In the genomic region with DNA sequence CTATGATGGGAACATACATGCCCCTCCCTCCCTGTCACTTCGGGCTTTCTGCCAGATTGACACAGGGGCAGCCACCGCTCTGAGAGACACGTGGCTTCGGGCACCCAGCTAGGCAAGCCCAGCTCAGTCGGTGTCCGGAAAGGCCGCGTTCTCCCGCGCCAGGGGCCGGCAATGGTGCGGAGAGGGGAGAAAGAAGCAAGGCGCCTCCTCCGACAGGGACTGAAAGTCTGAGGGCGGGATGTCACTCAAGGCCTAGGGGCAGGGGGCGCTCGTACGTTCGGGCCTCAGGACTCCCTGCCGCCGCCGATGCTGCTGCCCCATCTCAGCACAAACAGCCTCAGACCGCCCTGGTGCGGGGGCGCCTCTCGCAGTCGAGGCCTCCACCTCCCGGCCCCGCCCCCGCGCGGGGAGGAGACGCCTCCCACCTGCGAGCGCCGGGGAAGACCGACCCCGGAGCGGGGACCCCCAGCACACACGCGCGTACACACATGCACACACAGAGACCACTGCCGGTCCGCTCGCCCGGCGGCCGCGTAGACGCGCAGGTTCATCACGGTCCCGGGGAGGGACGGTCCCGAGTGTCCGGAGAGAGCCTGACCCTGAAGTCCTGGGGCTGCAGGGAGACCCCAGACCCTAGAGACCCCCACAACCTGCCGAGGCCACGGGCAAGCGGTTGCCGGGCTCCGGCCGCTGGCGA, we compare ENCODE assay signal across 10 cellular contexts. TPM values are rescaled to one million over a fixed set of nuclear protein-coding genes. Genes with fewer than 3 reads are reported as not detected.
DNase-seq lines count a peak whose midpoint lies in the region; ATAC-seq and TF ChIP-seq lines count a peak whose summit lies in the region.
"Had no signal": no experiment of that assay in that cellular context is flagged by ENCODE, and none has a peak within 500 bp of the region (broad histone marks: within the 10 kb centered on the region; RNA-seq: fewer than 3 reads in every experiment).

No MANE protein-coding gene starts in this region.

- ATAC-seq in DND-41 (ENCODE audit: insufficient read depth, low read depth) (no peak), HG03097 (IDR thresholded peaks at IDR 0.05; ENCODE audit: low FRiP score, unreplicated experiment) (no peak)

- no peak overlapping the region for H3K4me3 ChIP-seq in DND-41 (ENCODE audit: low read depth in 1 of 2, low read length in 2 of 2)
- H3K4me3 ChIP-seq in fibroblast of lung (replicated peaks in 1 of 4; ENCODE audit: control extremely low read depth in 1 of 4, insufficient read depth in 1 of 4, low read depth in 3 of 4, low read length in 4 of 4): peak overlapping the region in 1 of 4 experiments; percentile 20
- peak overlapping the region in 4 of 7 experiments; percentile 21 to 39 (median 26) for H3K4me3 ChIP-seq in skin epidermis
- H3K4me3 ChIP-seq: lung had no signal

- H3K9me3 ChIP-seq in DND-41 (ENCODE audit: insufficient read depth, low read length, severe bottlenecking): no peaks in the 10 kb centered on the region
- no peaks in the 10 kb centered on the region for H3K9me3 ChIP-seq in fibroblast of lung (ENCODE audit: control insufficient read depth, insufficient read depth, low read depth, low read length)

- H3K4me2 ChIP-seq in DND-41 (ENCODE audit: insufficient read depth, low read length) (no peak overlapping the region), fibroblast of lung (ENCODE audit: extremely low read depth, insufficient read depth, low read length) (peak overlapping the region; percentile 44)
- H3K4me2 ChIP-seq: KMS-11 had no signal

- H4K20me1 ChIP-seq in DND-41 (ENCODE audit: insufficient read depth, low read length) (peaks cover 30% of the 10 kb centered on the region; the same call in 1 of the 2 replicates), fibroblast of lung (ENCODE audit: control insufficient read depth, extremely low read depth, insufficient read depth, low read length) (no peaks in the 10 kb centered on the region)

- peaks cover 15% of the 10 kb centered on the region for H3K27me3 ChIP-seq in DND-41 (ENCODE audit: insufficient read depth, low read length, poor library complexity)
- H3K27me3 ChIP-seq in fibroblast of lung (ENCODE audit: control insufficient read depth, insufficient read depth, low read length): peaks cover 49% of the 10 kb centered on the region

- H3K27ac ChIP-seq in DND-41 (ENCODE audit: low read length) (no peak overlapping the region), fibroblast of lung (ENCODE audit: insufficient read depth, low read length) (no peak overlapping the region), skin epidermis (no peak overlapping the region)
- H3K27ac ChIP-seq: KMS-11 had no signal

- no peak for DNase-seq in DND-41
- peak; percentile 47 for DNase-seq in NCI-H128 (lab: John Stamatoyannopoulos, UW; ENCODE audit: unreplicated experiment)
- peak; percentile 15 to 33 for DNase-seq in activated CD8-positive, alpha-beta memory T cell treated with anti-CD3 and anti-CD28 coated beads for 4 hours (ENCODE audit: low read depth in 2 of 2)
- peak in 1 of 2 donors; percentile 13 for DNase-seq in fibroblast of lung (ENCODE audit: low read depth in 2 of 2)
- no peak for DNase-seq in inferior parietal cortex (ENCODE audit: extremely low spot score)
- no peak for DNase-seq in NCI-H2107 treated with DMSO at 0.1 percent for 48 hours (lab: John Stamatoyannopoulos, UW; ENCODE audit: unreplicated experiment)

- H3K4me1 ChIP-seq in DND-41 (ENCODE audit: insufficient read depth, low read length) (no peaks in the 10 kb centered on the region), fibroblast of lung (ENCODE audit: control insufficient read depth, extremely low read depth, insufficient read depth, low read length) (no peaks in the 10 kb centered on the region)

- H3K79me2 ChIP-seq in DND-41 (ENCODE audit: insufficient read depth, low read length) (no peaks in the 10 kb centered on the region), fibroblast of lung (ENCODE audit: control insufficient read depth, insufficient read depth, low read length) (no peaks in the 10 kb centered on the region)

- H3K9ac ChIP-seq in DND-41 (ENCODE audit: low read depth, low read length) (no peak overlapping the region), fibroblast of lung (ENCODE audit: insufficient read depth, low read length) (no peak overlapping the region)
- H3K9ac ChIP-seq: KMS-11 had no signal

- H2AFZ ChIP-seq in DND-41 (ENCODE audit: low read depth, low read length) (no peak overlapping the region), fibroblast of lung (ENCODE audit: low read length) (no peak overlapping the region)

- no peaks in the 10 kb centered on the region for H3K36me3 ChIP-seq in DND-41 (ENCODE audit: insufficient read depth, low read length)
- H3K36me3 ChIP-seq in fibroblast of lung (ENCODE audit: control insufficient read depth, insufficient read depth, low read length): no peaks in the 10 kb centered on the region

- peak; percentile 7 for TF ChIP-seq CTCF in DND-41 (IDR thresholded peaks at IDR 0.05; ENCODE audit: borderline replicate concordance, extremely low read depth, low read length, poor library complexity, severe bottlenecking)
- TF ChIP-seq CTCF in fibroblast of lung (conservative IDR thresholded peaks at IDR 0.05 in 1 of 2, IDR thresholded peaks at IDR 0.05 in 1 of 2; ENCODE audit: low read depth in 1 of 2, low read length in 2 of 2): no peak

RNA-seq across cellular contexts. Expression of a gene that starts 1.9 kb away (rescaled TPM):
- under 0.01 TPM in 2 replicates for total RNA-seq in fibroblast of lung
- not detected in 2 replicates for polyA plus RNA-seq in fibroblast of lung
- not detected in 2 replicates for polyA plus RNA-seq in fibroblast of lung (2012)
- not detected in 2 replicates for polyA minus RNA-seq in fibroblast of lung (ENCODE audit: low replicate concordance)

Comparison
In these comparisons a context has a peak if more than half of its experiments do, and no peak if none do; other contexts are left out.
1. DNase-seq: peak in NCI-H128 (single experiment) and activated CD8-positive, alpha-beta memory T cell treated with anti-CD3 and anti-CD28 coated beads for 4 hours (2 of 2); none in DND-41 (single experiment), inferior parietal cortex (single experiment) and NCI-H2107 treated with DMSO at 0.1 percent for 48 hours (single experiment).
2. H3K4me3 ChIP-seq: peak in skin epidermis (4 of 7); none in DND-41 (0 of 2).